23 cellular contexts compared by ENCODE assay signal in the genomic region with DNA sequence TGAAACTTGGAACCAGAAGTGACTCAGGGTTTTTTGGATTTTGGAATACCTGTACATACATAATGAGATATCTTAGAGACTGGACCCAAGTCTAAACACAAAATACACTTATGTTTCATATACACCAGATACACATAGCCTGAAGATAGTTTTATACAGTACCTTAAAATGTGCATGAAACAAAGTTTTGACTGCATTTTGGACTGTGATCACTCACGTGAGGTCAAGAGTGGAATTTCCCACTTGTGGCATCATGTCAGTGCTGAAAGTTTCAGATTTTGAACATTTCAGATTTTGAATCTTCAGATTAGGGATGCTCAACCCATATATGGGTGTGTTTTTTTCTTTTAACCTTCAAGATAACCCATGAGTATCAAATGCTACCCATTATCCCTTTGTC.
"Had no signal": no experiment of that assay in that cellular context is flagged by ENCODE, and none has a peak within 500 bp of the region (broad histone marks: within the 10 kb centered on the region; RNA-seq: fewer than 3 reads in every experiment).

No MANE protein-coding gene starts in this region.

- H3K36me3 Mint-ChIP-seq: natural killer cell had no signal

- H3K27me3 ChIP-seq: gastroesophageal sphincter, heart left ventricle, neutrophil, pancreas, upper lobe of left lung had no signal

- H3K4me3 Mint-ChIP-seq: activated naive CD4-positive, alpha-beta T cell treated with anti-CD3 and anti-CD28 coated beads, Interleukin-2, amount 10 ng/mL, durations not matched to agents 7 days and 5 days; endodermal cell; mesothelial cell of epicardium; natural killer cell; T-cell had no signal

- H3K27ac Mint-ChIP-seq: activated naive CD4-positive, alpha-beta T cell treated with anti-CD3 and anti-CD28 coated beads, Interleukin-2, amount 10 ng/mL, durations not matched to agents 7 days and 5 days; endodermal cell; mesothelial cell of epicardium; natural killer cell; T-cell had no signal

- DNase-seq: activated CD4-positive, alpha-beta T cell treated with anti-CD3 and anti-CD28 coated beads, Interleukin-2, amount 50 U/mL, for 48 hours; activated CD4-positive, CD25-positive, alpha-beta regulatory T cell treated with anti-CD3 and anti-CD28 coated beads, Interleukin-2, amount 50 U/mL, for 72 hours; activated effector memory CD4-positive, alpha-beta T cell treated with anti-CD3 and anti-CD28 coated beads, Interleukin-2, amount 50 U/mL, for 16 hours; activated naive CD4-positive, alpha-beta T cell treated with anti-CD3 and anti-CD28 coated beads, Interleukin-2, amount 10 ng/mL, durations not matched to agents 7 days and 5 days; activated T-cell treated with anti-CD3 and anti-CD28 coated beads for 4 hours; amygdala; cerebellar nuclear complex; cortex of kidney; endodermal cell; heart left ventricle; left ventricle myocardium superior; mammary epithelial cell; natural killer cell; right cardiac atrium; stimulated activated CD4-positive, alpha-beta T cell treated with anti-CD3 and anti-CD28 coated beads, Interleukin-4, amount 100 ng/mL, for 4 hours; T-cell; upper lobe of left lung; WERI-Rb-1 had no signal

- H3K4me3 ChIP-seq: gastroesophageal sphincter, heart left ventricle, pancreas, upper lobe of left lung had no signal

- H3K27me3 Mint-ChIP-seq: activated naive CD4-positive, alpha-beta T cell treated with anti-CD3 and anti-CD28 coated beads, Interleukin-2, amount 10 ng/mL, durations not matched to agents 7 days and 5 days; T-cell had no signal

- H3K9me3 Mint-ChIP-seq: activated naive CD4-positive, alpha-beta T cell treated with anti-CD3 and anti-CD28 coated beads, Interleukin-2, amount 10 ng/mL, durations not matched to agents 7 days and 5 days; endodermal cell; mesothelial cell of epicardium; natural killer cell; T-cell had no signal

- H3K36me3 ChIP-seq: gastroesophageal sphincter, neutrophil, pancreas had no signal

- H3K27ac ChIP-seq: epithelial cell of prostate, gastroesophageal sphincter, heart left ventricle, neutrophil, pancreas, upper lobe of left lung, WERI-Rb-1 had no signal

- H3K9me3 ChIP-seq: gastroesophageal sphincter, heart left ventricle, neutrophil, pancreas, upper lobe of left lung had no signal

- ATAC-seq: gastroesophageal sphincter, heart left ventricle, left ventricle myocardium superior, natural killer cell, pancreas, right cardiac atrium, T-cell had no signal
